23 cellular contexts compared by ENCODE assay signal in the genomic region with DNA sequence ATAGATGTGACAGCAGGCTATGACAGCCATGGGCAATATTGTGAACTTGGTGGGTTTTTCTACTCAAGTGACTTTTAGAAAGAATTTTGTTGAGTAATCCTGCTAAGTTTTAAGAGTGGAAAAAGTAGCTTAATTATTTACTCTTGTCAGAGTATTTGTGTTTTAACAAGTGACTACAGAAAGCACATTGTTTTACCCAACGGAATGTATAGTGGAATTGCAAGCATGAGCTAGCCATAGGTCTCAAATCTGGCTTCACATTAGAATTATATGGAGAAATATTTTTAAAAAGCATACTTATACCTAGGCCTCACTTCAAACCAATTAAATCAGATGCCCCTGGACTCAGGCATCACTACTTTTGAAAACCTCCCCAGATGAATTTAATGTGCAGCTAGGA.
"Had no signal": no experiment of that assay in that cellular context is flagged by ENCODE, and none has a peak within 500 bp of the region (broad histone marks: within the 10 kb centered on the region; RNA-seq: fewer than 3 reads in every experiment).

No MANE protein-coding gene starts in this region.

- H3K4me2 ChIP-seq: hepatocyte had no signal

- H3K4me3 ChIP-seq: coronary artery, dorsolateral prefrontal cortex, esophagus muscularis mucosa, gastroesophageal sphincter, heart left ventricle, hepatocyte, left ventricle myocardium inferior, lower lobe of right lung had no signal

- H3K27ac ChIP-seq: coronary artery, dorsolateral prefrontal cortex, esophagus muscularis mucosa, foreskin keratinocyte, gastroesophageal sphincter, heart left ventricle, hepatocyte, left ventricle myocardium inferior, lower lobe of right lung had no signal

- H3K27me3 ChIP-seq: dorsolateral prefrontal cortex, esophagus muscularis mucosa, foreskin keratinocyte, gastroesophageal sphincter, heart left ventricle, hepatocyte had no signal

- H3K79me2 ChIP-seq: hepatocyte had no signal

- H3K27ac Mint-ChIP-seq: immature natural killer cell had no signal

- H2AFZ ChIP-seq: hepatocyte had no signal

- H3K4me1 Mint-ChIP-seq: immature natural killer cell had no signal

- H3K4me1 ChIP-seq: esophagus muscularis mucosa, foreskin keratinocyte, gastroesophageal sphincter, heart left ventricle, left ventricle myocardium inferior, lower lobe of right lung had no signal

- DNase-seq: dermis blood vessel endothelial cell; dorsolateral prefrontal cortex; effector CD4-positive, alpha-beta T cell; effector memory CD4-positive, alpha-beta T cell; foreskin keratinocyte; heart left ventricle; hypothalamus; immature natural killer cell; left colon; left ventricle myocardium inferior; lower lobe of right lung; mesendoderm; midbrain had no signal

- H3K4me3 Mint-ChIP-seq: immature natural killer cell had no signal

- FAIRE-seq: colon, endothelial cell of umbilical vein, frontal cortex, islet of Langerhans, keratinocyte had no signal

- H3K36me3 ChIP-seq: esophagus muscularis mucosa, gastroesophageal sphincter, heart left ventricle, left ventricle myocardium inferior, lower lobe of right lung had no signal

- H3K9me3 ChIP-seq: esophagus muscularis mucosa, lower lobe of right lung had no signal

- ATAC-seq: foreskin keratinocyte, gastroesophageal sphincter, heart left ventricle, left colon, left lobe of liver, lower lobe of right lung had no signal
